26 cellular contexts compared by ENCODE assay signal in the genomic region with DNA sequence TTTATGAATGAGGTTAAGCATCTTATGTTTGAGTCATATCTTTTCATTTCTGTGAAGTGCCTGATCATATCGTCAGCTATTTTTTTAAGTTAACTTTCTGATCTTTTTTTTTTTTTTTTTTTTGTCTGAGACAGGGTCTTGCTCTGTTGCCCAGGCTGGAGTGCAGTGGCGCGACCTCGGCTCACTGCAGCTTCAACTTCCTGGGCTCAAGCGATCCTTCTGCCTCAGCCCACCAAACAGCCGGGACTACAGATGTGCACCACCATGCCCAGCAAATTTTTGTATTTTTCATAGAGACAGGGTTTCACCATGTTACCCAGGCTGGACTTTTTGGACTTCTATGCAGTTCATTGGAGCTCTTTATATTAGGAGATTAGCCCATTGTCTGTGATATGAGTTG.
"Had no signal": no experiment of that assay in that cellular context is flagged by ENCODE, and none has a peak within 500 bp of the region (broad histone marks: within the 10 kb centered on the region; RNA-seq: fewer than 3 reads in every experiment).

No MANE protein-coding gene starts in this region.

- DNase-seq: colonic mucosa; effector CD8-positive, alpha-beta T cell; endodermal cell; foreskin fibroblast; gastrocnemius medialis; head of caudate nucleus; kidney; mesenchymal stem cell; mucosa of descending colon; naive B cell; pancreas; right lobe of liver; small intestine; stimulated activated CD4-positive, alpha-beta T cell treated with anti-CD3 and anti-CD28 coated beads, Interleukin-15, amount 100 ng/mL, for 24 hours; stimulated activated CD4-positive, alpha-beta T cell treated with anti-CD3 and anti-CD28 coated beads, Interleukin-2, amount 100 ng/mL, for 48 hours; stimulated activated naive B cell treated with anti-CD40 and anti-IgM and Interleukin-4, amounts not matched to agents 10 μg/mL and 1 μg/mL and 100 μg/mL, for 72 hours had no signal

- H3K36me3 ChIP-seq: colonic mucosa, gastrocnemius medialis, pancreas, right lobe of liver, thoracic aorta, tibial nerve, upper lobe of left lung, vagina had no signal

- H3K9me3 ChIP-seq: colonic mucosa, gastrocnemius medialis, mucosa of descending colon, neutrophil, pancreas, right lobe of liver, thoracic aorta, tibial nerve, upper lobe of left lung, vagina had no signal

- H3K27ac ChIP-seq: colonic mucosa, epithelial cell of prostate, gastrocnemius medialis, hepatocyte, neutrophil, right lobe of liver, thoracic aorta, tibial nerve, vagina had no signal

- H3K4me3 ChIP-seq: colonic mucosa, gastrocnemius medialis, hepatocyte, mucosa of descending colon, pancreas, right lobe of liver, thoracic aorta, tibial nerve, upper lobe of left lung, vagina had no signal

- H3K4me1 ChIP-seq: colonic mucosa, right lobe of liver, tibial nerve, vagina had no signal

- H3K27me3 ChIP-seq: colonic mucosa, gastrocnemius medialis, hepatocyte, neutrophil, pancreas, right lobe of liver, tibial nerve, upper lobe of left lung, vagina had no signal

- ATAC-seq: esophagus mucosa; gastrocnemius medialis; left lobe of liver; mucosa of descending colon; natural killer cell treated with Interleukin-12 subunit alpha and Interleukin-12 subunit beta and Interleukin-15 and Interleukin-18, amount 100 ng/mL, for 72 hours; right lobe of liver; stimulated activated naive B cell treated with anti-CD40 and anti-IgM and Interleukin-4, amounts not matched to agents 10 μg/mL and 1 μg/mL and 100 μg/mL, for 72 hours had no signal
